In genomic region chr14:35661875-35662274, GRCh38 we compare ENCODE assay signal across 7 cellular contexts.
"Had no signal": no experiment of that assay in that cellular context is flagged by ENCODE, and none has a peak within 500 bp of the region (broad histone marks: within the 10 kb centered on the region; RNA-seq: fewer than 3 reads in every experiment).

No MANE protein-coding gene starts in this region.

- FAIRE-seq: H1, H54, HTR-8/SVneo had no signal

- H3K27ac Mint-ChIP-seq: GM23338, H9 had no signal

- ATAC-seq: GM23338 had no signal

- H3K4me1 Mint-ChIP-seq: GM23338, H9, IgD-negative memory B cell had no signal

- H3K9me3 Mint-ChIP-seq: GM23338, H9, IgD-negative memory B cell had no signal

- H3K27me3 Mint-ChIP-seq: IgD-negative memory B cell had no signal

- DNase-seq: H9, HCEC 1CT had no signal

- H3K4me3 Mint-ChIP-seq: GM23338, H9, IgD-negative memory B cell had no signal
